In the genomic region with DNA sequence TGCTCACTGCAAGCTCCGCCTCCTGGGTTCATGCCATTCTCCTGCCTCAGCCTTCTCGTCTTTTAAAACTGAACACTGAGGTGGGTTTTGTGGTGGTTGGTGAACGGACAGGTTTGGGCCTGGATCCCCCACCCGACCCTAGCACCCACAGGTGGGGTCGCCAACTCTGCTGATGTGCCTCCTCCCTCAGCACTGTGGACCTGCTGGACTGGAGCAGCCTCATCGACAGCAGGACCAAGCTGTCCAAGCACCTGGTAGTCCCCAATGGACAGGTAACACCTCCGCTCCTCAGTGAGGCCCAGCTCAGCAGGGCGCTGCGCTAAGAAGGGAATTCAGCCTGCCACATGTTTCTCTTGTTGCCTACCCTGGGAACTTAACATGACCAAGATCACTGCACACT, we compare ENCODE assay signal across 23 cellular contexts.
"Had no signal": no experiment of that assay in that cellular context is flagged by ENCODE, and none has a peak within 500 bp of the region (broad histone marks: within the 10 kb centered on the region; RNA-seq: fewer than 3 reads in every experiment).

No MANE protein-coding gene starts in this region.

- H3K79me2 ChIP-seq: parathyroid adenoma had no signal

- H3K9me3 ChIP-seq: lower lobe of right lung, neutrophil, psoas muscle, stomach, testis, thyroid gland, transverse colon, upper lobe of right lung, uterus had no signal

- H3K9ac ChIP-seq: parathyroid adenoma had no signal

- H3K4me1 ChIP-seq: parathyroid adenoma, psoas muscle, testis, upper lobe of right lung had no signal

- H3K27me3 ChIP-seq: testis, thyroid gland, uterus had no signal

- H3K36me3 ChIP-seq: lower lobe of right lung, neutrophil, stomach, thyroid gland, transverse colon, upper lobe of right lung, uterus had no signal

- H3K4me3 ChIP-seq: lower lobe of right lung, psoas muscle, skin epidermis, stomach, testis, thyroid gland, transverse colon, upper lobe of right lung, uterus had no signal

- H2AFZ ChIP-seq: parathyroid adenoma had no signal

- H3K27ac ChIP-seq: lower lobe of right lung, neutrophil, parathyroid adenoma, psoas muscle, skin epidermis, stomach, testis, thyroid gland, transverse colon, upper lobe of right lung, uterus had no signal

- ATAC-seq: lower lobe of right lung; naive thymus-derived CD8-positive, alpha-beta T cell; sciatic nerve; stimulated activated naive B cell treated with anti-CD40 and anti-IgM and Interleukin-4, amounts not matched to agents 10 μg/mL and 1 μg/mL and 100 μg/mL, for 72 hours; upper lobe of right lung had no signal

- DNase-seq: hippocampal formation; lower lobe of right lung; mammary epithelial cell; mesenchymal stem cell; occipital lobe; stimulated activated CD4-positive, alpha-beta T cell treated with anti-CD3 and anti-CD28 coated beads, Interleukin-12 subunit alpha, Interleukin-12 subunit beta, amount 100 ng/mL, for 4 hours; stimulated activated CD4-positive, alpha-beta T cell treated with anti-CD3 and anti-CD28 coated beads, Interleukin-15, amount 100 ng/mL, for 24 hours; stimulated activated CD4-positive, alpha-beta T cell treated with anti-CD3 and anti-CD28 coated beads, Interleukin-2, amount 100 ng/mL, for 24 hours; stimulated activated CD4-positive, alpha-beta T cell treated with anti-CD3 and anti-CD28 coated beads, Interleukin-4, amount 100 ng/mL, for 1 hour; stimulated activated naive B cell treated with anti-CD40 and anti-IgM and Interleukin-4, amounts not matched to agents 10 μg/mL and 1 μg/mL and 100 μg/mL, for 72 hours; stimulated activated naive CD8-positive, alpha-beta T cell treated with anti-CD3 and anti-CD28 coated beads, Interleukin-15, Interleukin-2, amounts not matched to agents 100 U/mL and 50 U/mL, for 24 hours; stomach; testis; thyroid gland; transverse colon; upper lobe of right lung; uterus had no signal
